ENCODE assay signal across 8 cellular contexts in genomic region chr3:168047190-168047795, GRCh38. TPM values are rescaled to one million over a fixed set of nuclear protein-coding genes. Genes with fewer than 3 reads are reported as not detected.
DNase-seq lines count a peak whose midpoint lies in the region; ATAC-seq and TF ChIP-seq lines count a peak whose summit lies in the region.

No MANE protein-coding gene starts in this region.

- POLR2A ChIA-PET in Panc1 (lab: Charles Lee): no interaction called here

- H3K9me2 ChIP-seq in MM.1S (replicated peaks; ENCODE audit: insufficient read depth, low read length): no peaks in the 10 kb centered on the region

- CTCF ChIA-PET in Panc1 (lab: Charles Lee): interaction anchor here (1.0 kb wide), 2 partner anchors 48 to 119 kb away, joined by 9 to 13 read pairs; partner anchors contain the start of gene GOLIM4

- no peak overlapping the region for H3K9ac ChIP-seq in MM.1S (ENCODE audit: low read length)

- no TSS peak for BruUV-seq in Panc1 (replicated peaks; lab: Mats Ljungman, UMichigan)

- H3K9me3 ChIP-seq in MM.1S (replicated peaks; ENCODE audit: insufficient read depth, low read length): no peaks in the 10 kb centered on the region
- H3K9me3 ChIP-seq in Panc1 (ENCODE audit: control insufficient read depth, insufficient read depth, low read depth, low read length): no peaks in the 10 kb centered on the region
- H3K9me3 ChIP-seq in lower lobe of right lung: no peaks in the 10 kb centered on the region

- in situ Hi-C loops in Panc1 (cut with HindIII; ENCODE audit: low pct_unique_long_range_greater_than_20kb, low sequenced_read_pairs): no loop called here

- H3K79me2 ChIP-seq in MM.1S (ENCODE audit: low read length): peaks cover 27% of the 10 kb centered on the region

- no peak overlapping the region for H3K4me2 ChIP-seq in MM.1S (ENCODE audit: low read depth, low read length)

- no peaks in the 10 kb centered on the region for H3K4me1 ChIP-seq in MM.1S (ENCODE audit: low read length)
- H3K4me1 ChIP-seq in Panc1 (ENCODE audit: control insufficient read depth, insufficient read depth, low read length): no peaks in the 10 kb centered on the region
- H3K4me1 ChIP-seq in lower lobe of right lung: peaks cover 8% of the 10 kb centered on the region

- no peak overlapping the region for H3K4me3 ChIP-seq in GM12875 (ENCODE audit: low read depth, low read length)
- H3K4me3 ChIP-seq in MM.1S (ENCODE audit: low read length): no peak overlapping the region
- no peak overlapping the region for H3K4me3 ChIP-seq in Panc1 (ENCODE audit: low read depth in 2 of 2, low read length in 2 of 2)
- no peak overlapping the region for H3K4me3 ChIP-seq in lower lobe of right lung

- TF ChIP-seq CTCF in 22Rv1 (IDR thresholded peaks at IDR 0.05) (peak; percentile 94), GM12875 (IDR thresholded peaks at IDR 0.05; ENCODE audit: borderline replicate concordance, insufficient read depth, low read depth, low read length) (peak; percentile 47; the same call in 1 of the 2 replicates), MM.1S (IDR thresholded peaks at IDR 0.05; ENCODE audit: low read length) (peak; percentile 99), Panc1 (IDR thresholded peaks at IDR 0.05) (peak; percentile 86; the same call in 1 of the 2 replicates), lower lobe of right lung (IDR thresholded peaks at IDR 0.05) (peak; percentile 81)

- H3K27me3 ChIP-seq in MM.1S (replicated peaks; ENCODE audit: insufficient read depth, low read length) (no peaks in the 10 kb centered on the region), Panc1 (ENCODE audit: control insufficient read depth, insufficient read depth, low read length) (no peaks in the 10 kb centered on the region), lower lobe of right lung (ENCODE audit: low read depth) (no peaks in the 10 kb centered on the region)

- H3K27ac ChIP-seq in 22Rv1: no peak overlapping the region
- no peak overlapping the region for H3K27ac ChIP-seq in MM.1S (ENCODE audit: low read length)
- no peak overlapping the region for H3K27ac ChIP-seq in Panc1 (ENCODE audit: low read length)
- H3K27ac ChIP-seq in lower lobe of right lung: no peak overlapping the region

- H2AFZ ChIP-seq in MM.1S (ENCODE audit: low read length): no peak overlapping the region

- ATAC-seq in HG02571 (IDR thresholded peaks at IDR 0.05; ENCODE audit: unreplicated experiment) (peak; percentile 60), Panc1 (peak; percentile 91), lower lobe of right lung (peak; percentile 85 to 87)

- peak; percentile 93 for DNase-seq in MM.1S
- DNase-seq in Panc1 (ENCODE audit: low read depth, low spot score): peak; percentile 61
- peak; percentile 90 for DNase-seq in dedifferentiated amniotic fluid mesenchymal stem cell (ENCODE audit: extremely low spot score)
- no peak for DNase-seq in lower lobe of right lung
- no peak for DNase-seq in stimulated activated CD4-positive, alpha-beta T cell treated with anti-CD3 and anti-CD28 coated beads, Interleukin-4, amount 100 ng/mL, for 4 hours

- H3F3A ChIP-seq in MM.1S (ENCODE audit: insufficient read depth, low read length): 0 out of 2 replicates have a peak, but pooled peaks cover 2% of the 10 kb centered on the region

- intact Hi-C loops in Panc1 (cut with micrococcal nuclease; ENCODE audit: unreplicated experiment) (loop anchor here (1.0 to 10.0 kb wide), 3 partner anchors 48 to 312 kb away; partner anchors contain the start of genes GOLIM4, PDCD10 and SERPINI1), lower lobe of right lung (cut with DNase I) (loop anchor here (5.0 kb wide), 1 partner anchor 120 kb away; no protein-coding TSS in a partner anchor)

- H4K20me1 ChIP-seq in MM.1S (ENCODE audit: insufficient read depth, low read length): no peaks in the 10 kb centered on the region

- H3K36me3 ChIP-seq in MM.1S (replicated peaks; ENCODE audit: insufficient read depth, low read length): 0 out of 2 replicates have a peak, but pooled peaks cover 3% of the 10 kb centered on the region
- H3K36me3 ChIP-seq in Panc1 (ENCODE audit: control insufficient read depth, insufficient read depth, low read length): peaks cover 2% of the 10 kb centered on the region; the same call in 1 of the 2 replicates
- peaks cover 11% of the 10 kb centered on the region for H3K36me3 ChIP-seq in lower lobe of right lung

RNA-seq across cellular contexts. Expression of gene GOLIM4, which starts 48.4 kb away (rescaled TPM):
- total RNA-seq in Panc1 (2021; ENCODE audit: unreplicated experiment) (35.4 TPM), lower lobe of right lung (54.0 TPM)
- 46.0 TPM for polyA plus RNA-seq in Panc1 (2012; ENCODE audit: insufficient read length)

Comparison
In these comparisons a context has a peak if more than half of its experiments do, and no peak if none do; other contexts are left out.
1. CTCF ChIP-seq: peak in every context shown above with its lines; median percentile 99 in MM.1S; 94 in 22Rv1; 86 in Panc1; 81 in lower lobe of right lung; 47 in GM12875.
2. DNase-seq: peak in MM.1S (single experiment), Panc1 (single experiment) and dedifferentiated amniotic fluid mesenchymal stem cell (single experiment); none in lower lobe of right lung (single experiment) and stimulated activated CD4-positive, alpha-beta T cell treated with anti-CD3 and anti-CD28 coated beads, Interleukin-4, amount 100 ng/mL, for 4 hours (0 of 2).
3. Peak in every context shown above with its lines, with median percentiles within 50 percentile points of each other: ATAC-seq.